9 cellular contexts compared by ENCODE assay signal in the genomic region with DNA sequence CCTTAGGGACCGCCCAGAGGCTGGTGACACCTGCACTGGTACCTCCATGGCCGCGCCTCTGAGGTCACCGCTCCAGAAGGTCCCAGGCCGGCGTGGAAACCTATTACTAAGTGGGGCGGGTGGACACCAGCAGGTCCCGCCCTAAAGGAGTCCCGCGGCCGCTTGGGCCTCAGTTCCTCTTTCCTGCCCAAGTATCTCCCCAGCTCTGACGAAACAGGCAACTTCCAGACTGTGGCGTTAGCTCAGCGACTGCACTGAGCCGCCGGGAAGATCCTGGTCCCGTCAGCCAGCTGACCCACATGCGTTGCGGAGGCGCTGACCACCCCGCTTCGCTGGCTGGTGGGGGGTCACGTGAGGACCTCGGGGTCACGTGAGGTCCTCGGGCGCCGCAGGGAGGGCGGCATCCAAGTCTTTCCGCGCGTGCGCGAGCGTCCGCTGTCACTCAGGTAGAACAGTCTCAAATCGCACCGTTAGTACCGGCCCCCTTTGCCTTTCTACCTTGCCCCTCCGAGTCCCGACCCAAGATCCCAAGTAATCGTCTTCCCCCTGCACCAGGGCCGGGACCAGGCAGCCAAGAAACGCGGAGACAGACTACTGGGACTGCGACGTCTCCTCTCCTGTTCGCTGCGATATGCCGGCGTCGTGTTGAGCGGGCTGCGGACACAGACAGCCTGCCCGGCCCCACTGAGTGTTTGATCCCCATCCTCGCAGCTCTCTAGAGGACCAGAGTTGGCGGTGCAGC. TPM values are rescaled to one million over a fixed set of nuclear protein-coding genes. Genes with fewer than 3 reads are reported as not detected.
DNase-seq lines count a peak whose midpoint lies in the region; ATAC-seq and TF ChIP-seq lines count a peak whose summit lies in the region.
"Had no signal": no experiment of that assay in that cellular context is flagged by ENCODE, and none has a peak within 500 bp of the region (broad histone marks: within the 10 kb centered on the region; RNA-seq: fewer than 3 reads in every experiment).

No MANE protein-coding gene starts in this region.

- no peak for TF ChIP-seq EP300 in stomach (IDR thresholded peaks at IDR 0.05)

- H3K79me2 ChIP-seq in OCI-LY3 (ENCODE audit: low read length) (no peaks in the 10 kb centered on the region), fibroblast of lung (ENCODE audit: control insufficient read depth, insufficient read depth, low read length) (no peaks in the 10 kb centered on the region)

- H3K36me3 ChIP-seq in OCI-LY3 (replicated peaks; ENCODE audit: low read depth, low read length) (no peaks in the 10 kb centered on the region), fibroblast of lung (ENCODE audit: control insufficient read depth, insufficient read depth, low read length) (no peaks in the 10 kb centered on the region), stomach (no peaks in the 10 kb centered on the region)

- H3K36me3 Mint-ChIP-seq in nephron (ENCODE audit: low read depth) = no peaks in the 10 kb centered on the region

- H4K20me1 ChIP-seq in OCI-LY3 (ENCODE audit: insufficient read depth, low read length) = no peaks in the 10 kb centered on the region
- H4K20me1 ChIP-seq in fibroblast of lung (ENCODE audit: control insufficient read depth, extremely low read depth, insufficient read depth, low read length) = no peaks in the 10 kb centered on the region

- H3K27ac Mint-ChIP-seq in nephron = peak overlapping the region; percentile 22 to 91 (median 77)

- H3K9me3 ChIP-seq in OCI-LY3 (ENCODE audit: insufficient read depth, low read length) (peaks cover 4% of the 10 kb centered on the region; the same call in 1 of the 2 replicates), fibroblast of lung (ENCODE audit: control insufficient read depth, insufficient read depth, low read depth, low read length) (no peaks in the 10 kb centered on the region), stomach (peaks cover 0 to 2% (median 0%) of the 10 kb centered on the region in 4 donors)

- peak in 1 of 4 donors; percentile 13 for TF ChIP-seq POLR2A in stomach (IDR thresholded peaks at IDR 0.05)

- peaks cover 3% of the 10 kb centered on the region for H3K9me3 Mint-ChIP-seq in nephron

- H3K4me3 ChIP-seq in OCI-LY3 (ENCODE audit: low read length) (peak overlapping the region; percentile 95), fibroblast of lung (replicated peaks in 1 of 4; ENCODE audit: control extremely low read depth in 1 of 4, insufficient read depth in 1 of 4, low read depth in 3 of 4, low read length in 4 of 4) (peak overlapping the region; percentile 58 to 70 (median 65)), stomach (peak overlapping the region; percentile 48 to 63 (median 58))
- H3K4me3 ChIP-seq: SK-N-MC had no signal

- H2AFZ ChIP-seq in OCI-LY3 (ENCODE audit: low read depth, low read length) (peak overlapping the region; percentile 99), fibroblast of lung (ENCODE audit: low read length) (peak overlapping the region; percentile 98)

- peak overlapping the region; percentile 86 for H3K9ac ChIP-seq in OCI-LY3 (ENCODE audit: low read length)
- H3K9ac ChIP-seq in fibroblast of lung (ENCODE audit: insufficient read depth, low read length) = peak overlapping the region; percentile 60

- H3K27ac ChIP-seq in OCI-LY3 (ENCODE audit: low read length) (peak overlapping the region; percentile 45; the same call in 1 of the 2 replicates), fibroblast of lung (ENCODE audit: insufficient read depth, low read length) (peak overlapping the region; percentile 31), stomach (peak overlapping the region; percentile 79 to 87 (median 86))
- H3K27ac ChIP-seq: SK-N-MC had no signal

- WGBS in stomach, 5 donors = 0 to 1% (median 1%) methylated on average over 3 to 57 of the region's 57 CpGs

- no peak for TF ChIP-seq CTCF in OCI-LY3 (IDR thresholded peaks at IDR 0.05; ENCODE audit: low read depth, low read length)
- TF ChIP-seq CTCF in fibroblast of lung (conservative IDR thresholded peaks at IDR 0.05 in 1 of 2, IDR thresholded peaks at IDR 0.05 in 1 of 2; ENCODE audit: low read depth in 1 of 2, low read length in 2 of 2) = no peak
- TF ChIP-seq CTCF in nephron (IDR thresholded peaks at IDR 0.05; ENCODE audit: unreplicated experiment in 3 of 3) = no peak
- TF ChIP-seq CTCF in stomach (IDR thresholded peaks at IDR 0.05) = no peak

- DNase-seq in CD1c-positive myeloid dendritic cell (ENCODE audit: extremely low spot score) = peak; percentile 94
- DNase-seq in HT-29 (ENCODE audit: low spot score) = peak; percentile 39
- peak; percentile 88 to 90 for DNase-seq in activated T-cell treated with anti-CD3 and anti-CD28 coated beads, Interleukin-2, amount 50 U/mL, for 48 hours
- peak; percentile 79 to 88 for DNase-seq in fibroblast of lung (ENCODE audit: low read depth in 2 of 2)
- peak; percentile 92 for DNase-seq in stomach

- H3K4me1 ChIP-seq in OCI-LY3 (ENCODE audit: low read length) (peaks cover 11% of the 10 kb centered on the region; the same call in 1 of the 2 replicates), fibroblast of lung (ENCODE audit: control insufficient read depth, extremely low read depth, insufficient read depth, low read length) (no peaks in the 10 kb centered on the region), stomach (peaks cover 0 to 8% (median 0%) of the 10 kb centered on the region in 4 donors)

- intact Hi-C loops in stomach (cut with DNase I; ENCODE audit: low total_unique reads) = loop anchor here (10.0 kb wide), 1 partner anchor 51 kb away; a partner anchor contains a TSS

- peak; percentile 84 for ATAC-seq in GM19467 (IDR thresholded peaks at IDR 0.05; ENCODE audit: unreplicated experiment)

- H3K4me2 ChIP-seq in OCI-LY3 (ENCODE audit: low read length) = peak overlapping the region; percentile 89
- H3K4me2 ChIP-seq in fibroblast of lung (ENCODE audit: extremely low read depth, insufficient read depth, low read length) = peak overlapping the region; percentile 96

- peaks cover 5% of the 10 kb centered on the region for H3K27me3 Mint-ChIP-seq in nephron (ENCODE audit: low read depth)

- peak overlapping the region; percentile 86 to 97 (median 95) for H3K4me3 Mint-ChIP-seq in nephron

- no peaks in the 10 kb centered on the region for H3K4me1 Mint-ChIP-seq in nephron

- H3K27me3 ChIP-seq in OCI-LY3 (ENCODE audit: low read depth, low read length) = no peaks in the 10 kb centered on the region
- no peaks in the 10 kb centered on the region for H3K27me3 ChIP-seq in fibroblast of lung (ENCODE audit: control insufficient read depth, insufficient read depth, low read length)
- no peaks in the 10 kb centered on the region for H3K27me3 ChIP-seq in stomach

RNA-seq across cellular contexts. Expression of a gene that starts 53.7 kb away (rescaled TPM):
- total RNA-seq in HT-29 (2014; rRNA removed; shearing (Covaris generic)) = 18.7 and 22.4 TPM in 2 replicates
- total RNA-seq in fibroblast of lung = 29.3 and 39.0 TPM in 2 replicates
- polyA plus RNA-seq in fibroblast of lung = 11.1 and 13.0 TPM in 2 replicates
- polyA plus RNA-seq in fibroblast of lung (2012) = 7.2 and 8.5 TPM in 2 replicates
- 8.9 and 10.1 TPM in 2 replicates for polyA minus RNA-seq in fibroblast of lung (ENCODE audit: low replicate concordance)
- 100 to 1,000 TPM in 2 of 5 donors, 10 to 100 TPM in 3; 77.6 to 129 (median 85.2) TPM for total RNA-seq in stomach
- polyA plus RNA-seq in stomach = 10 to 100 TPM in 1 of 3 donors, 1 to 10 TPM in 2; 6.7 to 13.0 (median 7.6) TPM

RNA-seq across cellular contexts. Expression of a gene that starts 58.5 kb away (rescaled TPM):
- total RNA-seq in HT-29 (2014; rRNA removed; shearing (Covaris generic)) = not detected in 2 replicates
- total RNA-seq in fibroblast of lung (0.51 and 0.83 TPM in 2 replicates), stomach (1 to 10 TPM in 1 of 5 donors, under 1 TPM in 1, not detected in 3; 0.37 to 2.2 TPM)
- polyA plus RNA-seq in fibroblast of lung (0.45 and 0.73 TPM in 2 replicates), stomach (1 to 10 TPM in 1 of 3 donors, under 1 TPM in 1, not detected in 1; 0.31 to 3.7 TPM)
- polyA plus RNA-seq in fibroblast of lung (2012) = 0.75 and 0.78 TPM in 2 replicates
- 0.82 TPM in 1 of 2 replicates, not detected in the other for polyA minus RNA-seq in fibroblast of lung (ENCODE audit: low replicate concordance)

Comparison
In these comparisons a context has a peak if more than half of its experiments do, and no peak if none do; other contexts are left out.
1. Peak in every context shown above with its lines: DNase-seq, ATAC-seq, H3K4me3 ChIP-seq and H3K27ac ChIP-seq.
2. DNase-seq: peak in every context shown above with its lines; median percentile 94 in CD1c-positive myeloid dendritic cell; 92 in stomach; 89 in activated T-cell treated with anti-CD3 and anti-CD28 coated beads, Interleukin-2, amount 50 U/mL, for 48 hours; 84 in fibroblast of lung; 39 in HT-29.
3. H3K27ac ChIP-seq: peak in every context shown above with its lines; median percentile 86 in stomach; 45 in OCI-LY3; 31 in fibroblast of lung.